8 cellular contexts compared by ENCODE assay signal in genomic region chr3:11600501-11601282, GRCh38. TPM values are rescaled to one million over a fixed set of nuclear protein-coding genes. Genes with fewer than 3 reads are reported as not detected.
A peak's percentile ranks its signal among the peaks of the same experiment; 100 is the strongest.
DNase-seq lines count a peak whose midpoint lies in the region; ATAC-seq and TF ChIP-seq lines count a peak whose summit lies in the region.

No MANE protein-coding gene starts in this region.

- CTCF ChIA-PET in activated CD8-positive, alpha-beta T cell treated with anti-CD3 and anti-CD28 coated beads, Interleukin-2, amount 10 ng/mL, durations not matched to agents 7 days and 5 days (lab: Charles Lee): interaction anchor here (1.2 kb wide), 1 partner anchor 24 kb away, joined by 3 read pairs; no protein-coding TSS in a partner anchor

- WGBS in GM23248 (ENCODE audit: low coverage in 1 of 2, low lambda C conversion rate in 2 of 2, missing lambda C conversion rate in 2 of 2), 2 experiments: 1 to 7% methylated on average over 18 of the region's 18 CpGs

- peaks cover 52% of the 10 kb centered on the region for H3K36me3 Mint-ChIP-seq in activated CD8-positive, alpha-beta T cell treated with anti-CD3 and anti-CD28 coated beads, Interleukin-2, amount 10 ng/mL, durations not matched to agents 7 days and 5 days (ENCODE audit: low read depth)
- H3K36me3 Mint-ChIP-seq in progenitor cell of endocrine pancreas (ENCODE audit: insufficient read depth): peaks cover 40% of the 10 kb centered on the region
- H3K36me3 Mint-ChIP-seq in activated T-helper 2 cell treated with anti-CD3 and anti-CD28 coated beads, Interferon-gamma antibody, Interleukin-2, Interleukin-4, amounts not matched to agents 10 μg/mL and 5 μg/mL and 100 μg/mL, durations not matched to agents 14 hours and 24 hours and 36 hours (ENCODE audit: low read depth): peaks cover 75% of the 10 kb centered on the region

- no peak overlapping the region for H3K4me3 Mint-ChIP-seq in activated CD8-positive, alpha-beta T cell treated with anti-CD3 and anti-CD28 coated beads, Interleukin-2, amount 10 ng/mL, durations not matched to agents 7 days and 5 days
- H3K4me3 Mint-ChIP-seq in progenitor cell of endocrine pancreas (ENCODE audit: low read depth): no peak overlapping the region
- no peak overlapping the region for H3K4me3 Mint-ChIP-seq in activated T-helper 2 cell treated with anti-CD3 and anti-CD28 coated beads, Interferon-gamma antibody, Interleukin-2, Interleukin-4, amounts not matched to agents 10 μg/mL and 5 μg/mL and 100 μg/mL, durations not matched to agents 14 hours and 24 hours and 36 hours (ENCODE audit: low read depth)

- no peak for ATAC-seq in activated CD8-positive, alpha-beta T cell treated with anti-CD3 and anti-CD28 coated beads, Interleukin-2, amount 10 ng/mL, durations not matched to agents 7 days and 5 days
- peak; percentile 84 for ATAC-seq in Right ventricle myocardium inferior
- no peak for ATAC-seq in GM18907 (IDR thresholded peaks at IDR 0.05; ENCODE audit: unreplicated experiment)
- ATAC-seq in HG03108 (IDR thresholded peaks at IDR 0.05; ENCODE audit: unreplicated experiment): no peak

- no peaks in the 10 kb centered on the region for H3K27me3 Mint-ChIP-seq in activated CD8-positive, alpha-beta T cell treated with anti-CD3 and anti-CD28 coated beads, Interleukin-2, amount 10 ng/mL, durations not matched to agents 7 days and 5 days (ENCODE audit: low read depth)
- H3K27me3 Mint-ChIP-seq in progenitor cell of endocrine pancreas: no peaks in the 10 kb centered on the region
- no peaks in the 10 kb centered on the region for H3K27me3 Mint-ChIP-seq in activated T-helper 2 cell treated with anti-CD3 and anti-CD28 coated beads, Interferon-gamma antibody, Interleukin-2, Interleukin-4, amounts not matched to agents 10 μg/mL and 5 μg/mL and 100 μg/mL, durations not matched to agents 14 hours and 24 hours and 36 hours (ENCODE audit: low read depth)

- peaks cover 68% of the 10 kb centered on the region for H3F3A ChIP-seq in GM23248 (ENCODE audit: insufficient read depth)

- peaks cover 83% of the 10 kb centered on the region for H3K79me2 ChIP-seq in GM23248 (ENCODE audit: insufficient read depth)

- peak overlapping the region; percentile 76 for H3K9ac ChIP-seq in GM23248

- no peaks in the 10 kb centered on the region for H3K9me2 ChIP-seq in GM23248 (ENCODE audit: insufficient read depth)

- POLR2A ChIA-PET in activated CD8-positive, alpha-beta T cell treated with anti-CD3 and anti-CD28 coated beads, Interleukin-2, amount 10 ng/mL, durations not matched to agents 7 days and 5 days (lab: Charles Lee): interaction anchor here (1.0 kb wide), 1 partner anchor 11 kb away, joined by 3 read pairs; no protein-coding TSS in a partner anchor

- H3K4me1 Mint-ChIP-seq in activated CD8-positive, alpha-beta T cell treated with anti-CD3 and anti-CD28 coated beads, Interleukin-2, amount 10 ng/mL, durations not matched to agents 7 days and 5 days (ENCODE audit: low read depth): peaks cover 37% of the 10 kb centered on the region
- H3K4me1 Mint-ChIP-seq in progenitor cell of endocrine pancreas (ENCODE audit: low read depth): peaks cover 28% of the 10 kb centered on the region
- peaks cover 33% of the 10 kb centered on the region for H3K4me1 Mint-ChIP-seq in activated T-helper 2 cell treated with anti-CD3 and anti-CD28 coated beads, Interferon-gamma antibody, Interleukin-2, Interleukin-4, amounts not matched to agents 10 μg/mL and 5 μg/mL and 100 μg/mL, durations not matched to agents 14 hours and 24 hours and 36 hours (ENCODE audit: low read depth)

- intact Hi-C loops in Right ventricle myocardium inferior (cut with DNase I): loop anchor here (5.0 kb wide), 1 partner anchor 42 kb away; the partner anchor contains the start of gene VGLL4
- intact Hi-C loops in activated T-helper 2 cell treated with anti-CD3 and anti-CD28 coated beads, Interferon-gamma antibody, Interleukin-2, Interleukin-4, amounts not matched to agents 10 μg/mL and 5 μg/mL and 100 μg/mL, durations not matched to agents 14 hours and 24 hours and 36 hours (cut with micrococcal nuclease): no loop called here

- H3K27ac ChIP-seq in GM23248: peak overlapping the region; percentile 96

- H2AFZ ChIP-seq in GM23248: no peak overlapping the region

- no peaks in the 10 kb centered on the region for H3K9me3 ChIP-seq in GM23248 (ENCODE audit: low read depth)

- H3K36me3 ChIP-seq in GM23248 (ENCODE audit: low read depth): 0 out of 2 replicates have a peak, but pooled peaks cover 3% of the 10 kb centered on the region

- DNase-seq in GM23248: peak; percentile 99
- no peak for DNase-seq in activated CD8-positive, alpha-beta T cell treated with anti-CD3 and anti-CD28 coated beads, Interleukin-2, amount 10 ng/mL, durations not matched to agents 7 days and 5 days
- DNase-seq in Right ventricle myocardium inferior (ENCODE audit: missing footprints): peak; percentile 73
- DNase-seq in progenitor cell of endocrine pancreas (ENCODE audit: low spot score, unreplicated experiment): no peak
- no peak for DNase-seq in activated T-helper 2 cell treated with anti-CD3 and anti-CD28 coated beads, Interferon-gamma antibody, Interleukin-2, Interleukin-4, amounts not matched to agents 10 μg/mL and 5 μg/mL and 100 μg/mL, durations not matched to agents 14 hours and 24 hours and 36 hours (ENCODE audit: low spot score)
- no peak for DNase-seq in DMS 273 (lab: John Stamatoyannopoulos, UW; ENCODE audit: unreplicated experiment)

- peak overlapping the region; percentile 73 for H3K4me2 ChIP-seq in GM23248 (ENCODE audit: unreplicated experiment)

- peak overlapping the region; percentile 8 for H3K27ac Mint-ChIP-seq in activated CD8-positive, alpha-beta T cell treated with anti-CD3 and anti-CD28 coated beads, Interleukin-2, amount 10 ng/mL, durations not matched to agents 7 days and 5 days
- peak overlapping the region; percentile 95 for H3K27ac Mint-ChIP-seq in progenitor cell of endocrine pancreas
- H3K27ac Mint-ChIP-seq in activated T-helper 2 cell treated with anti-CD3 and anti-CD28 coated beads, Interferon-gamma antibody, Interleukin-2, Interleukin-4, amounts not matched to agents 10 μg/mL and 5 μg/mL and 100 μg/mL, durations not matched to agents 14 hours and 24 hours and 36 hours: no peak overlapping the region

- H3K4me1 ChIP-seq in GM23248 (ENCODE audit: insufficient read depth): peaks cover 64% of the 10 kb centered on the region

- H3K4me3 ChIP-seq in GM23248: peak overlapping the region; percentile 47

- no peaks in the 10 kb centered on the region for H3K27me3 ChIP-seq in GM23248 (replicated peaks; ENCODE audit: insufficient read depth)

- no peak for TF ChIP-seq CTCF in progenitor cell of endocrine pancreas (IDR thresholded peaks at IDR 0.05; ENCODE audit: unreplicated experiment)

- no peaks in the 10 kb centered on the region for H4K20me1 ChIP-seq in GM23248 (ENCODE audit: insufficient read depth)

- in situ Hi-C loops in GM23248 (cut with MboI): no loop called here

- peaks cover 11% of the 10 kb centered on the region for H3K9me3 Mint-ChIP-seq in activated CD8-positive, alpha-beta T cell treated with anti-CD3 and anti-CD28 coated beads, Interleukin-2, amount 10 ng/mL, durations not matched to agents 7 days and 5 days (ENCODE audit: insufficient read depth)
- peaks cover 9% of the 10 kb centered on the region for H3K9me3 Mint-ChIP-seq in progenitor cell of endocrine pancreas (ENCODE audit: low read depth)
- peaks cover 29% of the 10 kb centered on the region for H3K9me3 Mint-ChIP-seq in activated T-helper 2 cell treated with anti-CD3 and anti-CD28 coated beads, Interferon-gamma antibody, Interleukin-2, Interleukin-4, amounts not matched to agents 10 μg/mL and 5 μg/mL and 100 μg/mL, durations not matched to agents 14 hours and 24 hours and 36 hours

RNA-seq across cellular contexts. Expression of gene VGLL4, which starts 43.0 kb away (rescaled TPM):
- total RNA-seq in GM23248 (2014; rRNA removed; shearing (Covaris generic)): 46.5 and 54.9 TPM in 2 replicates
- 30.9 and 32.4 TPM in 2 replicates for polyA plus RNA-seq in GM23248 (2016; fragmentation: Nextera tagmentation; extraction: Ambion mirVana)
- 10 to 100 TPM; 37.1 TPM for total RNA-seq in activated CD8-positive, alpha-beta T cell treated with anti-CD3 and anti-CD28 coated beads, Interleukin-2, amount 10 ng/mL, durations not matched to agents 7 days and 5 days
- total RNA-seq in Right ventricle myocardium inferior: 26.8 TPM
- 93.2 and 93.4 TPM in 2 replicates for total RNA-seq in progenitor cell of endocrine pancreas
- 66.6 and 69.8 TPM in 2 replicates for total RNA-seq in activated T-helper 2 cell treated with anti-CD3 and anti-CD28 coated beads, Interferon-gamma antibody, Interleukin-2, Interleukin-4, amounts not matched to agents 10 μg/mL and 5 μg/mL and 100 μg/mL, durations not matched to agents 14 hours and 24 hours and 36 hours

Comparison
In these comparisons a context has a peak if more than half of its experiments do, and no peak if none do; other contexts are left out.
1. DNase-seq: peak in GM23248 (single experiment) and Right ventricle myocardium inferior (single experiment); none in activated CD8-positive, alpha-beta T cell treated with anti-CD3 and anti-CD28 coated beads, Interleukin-2, amount 10 ng/mL, durations not matched to agents 7 days and 5 days (single experiment), progenitor cell of endocrine pancreas (single experiment), activated T-helper 2 cell treated with anti-CD3 and anti-CD28 coated beads, Interferon-gamma antibody, Interleukin-2, Interleukin-4, amounts not matched to agents 10 μg/mL and 5 μg/mL and 100 μg/mL, durations not matched to agents 14 hours and 24 hours and 36 hours (single experiment) and DMS 273 (single experiment).